ENCODE assay signal across 14 cellular contexts in the genomic region with DNA sequence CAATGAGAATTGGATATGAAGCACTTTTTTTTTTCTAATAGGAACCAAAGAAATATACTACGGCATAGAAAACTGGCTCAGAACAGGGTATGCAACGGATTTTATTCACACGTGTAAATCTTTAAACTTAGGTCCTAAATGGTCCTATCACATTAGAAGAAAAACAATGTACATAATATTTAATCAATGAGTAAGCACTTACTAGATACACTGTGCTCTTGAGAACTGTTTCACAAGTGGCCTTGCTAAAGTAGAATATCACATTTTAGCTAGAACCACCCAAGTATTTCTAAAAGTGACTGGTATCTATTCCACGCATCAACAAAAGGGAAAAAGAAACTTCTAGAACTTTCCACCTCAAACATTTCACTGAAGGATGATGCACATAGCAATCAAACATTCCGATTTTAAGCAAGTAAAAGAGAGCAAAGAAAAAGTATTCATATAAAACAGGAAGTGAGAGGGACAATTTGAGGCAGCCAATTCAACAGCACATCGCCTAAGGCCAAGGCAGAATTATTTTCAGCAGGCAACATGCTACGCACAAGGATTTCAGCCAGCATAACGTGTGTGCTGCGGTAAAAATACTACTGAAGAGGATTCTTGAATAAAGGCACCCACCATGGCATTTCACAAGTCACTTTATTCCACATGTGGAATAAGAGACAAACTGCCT. TPM values are rescaled to one million over a fixed set of nuclear protein-coding genes. Genes with fewer than 3 reads are reported as not detected.
DNase-seq lines count a peak whose midpoint lies in the region; ATAC-seq and TF ChIP-seq lines count a peak whose summit lies in the region.
"Had no signal": no experiment of that assay in that cellular context is flagged by ENCODE, and none has a peak within 500 bp of the region (broad histone marks: within the 10 kb centered on the region; RNA-seq: fewer than 3 reads in every experiment).

No MANE protein-coding gene starts in this region.

- H3K4me2 ChIP-seq in IMR-90 (ENCODE audit: low read depth, low read length) (no peak overlapping the region), mesenchymal stem cell (ENCODE audit: low read length, poor library complexity, severe bottlenecking) (no peak overlapping the region)

- no peak overlapping the region for H3K4ac ChIP-seq in IMR-90 (ENCODE audit: low read depth, low read length)
- H3K4ac ChIP-seq in mesenchymal stem cell (ENCODE audit: low read depth in 1 of 2, low read length in 2 of 2) = no peak overlapping the region

- BruUV-seq in IMR-90 (replicated peaks; lab: Mats Ljungman, UMichigan) = no TSS peak

- H2BK5ac ChIP-seq in IMR-90 (ENCODE audit: low read depth, low read length, poor library complexity, severe bottlenecking) (no peak overlapping the region), mesenchymal stem cell (ENCODE audit: low read depth, low read length, poor library complexity, severe bottlenecking) (no peak overlapping the region)

- H4K5ac ChIP-seq in IMR-90 (ENCODE audit: low read depth, low read length) = no peak overlapping the region

- H2BK120ac ChIP-seq in IMR-90 (ENCODE audit: low read depth, low read length) = no peak overlapping the region
- no peak overlapping the region for H2BK120ac ChIP-seq in mesenchymal stem cell (ENCODE audit: low read depth, low read length)

- DNase-seq in EH (ENCODE audit: low read depth) = peak; percentile 59
- no peak for DNase-seq in IMR-90
- no peak for DNase-seq in brain microvascular endothelial cell
- DNase-seq in mesenchymal stem cell = no peak
- no peak for DNase-seq in activated T-cell treated with anti-CD3 and anti-CD28 coated beads, Interleukin-2, amount 50 U/mL, for 48 hours
- no peak for DNase-seq in mucosa of gallbladder (ENCODE audit: low spot score)
- DNase-seq: activated CD4-positive, CD25-positive, alpha-beta regulatory T cell; mesendoderm; NCI-H1105 treated with DMSO at 0.1 percent for 48 hours; NCI-H2171 treated with DMSO at 0.1 percent for 48 hours; NCI-H748 treated with DMSO at 0.1 percent for 48 hours; T-helper 1 cell had no signal

- no CpG with 5 or more reads among the region's 9 CpGs for WGBS in IMR-90 (ENCODE audit: extremely low coverage in 2 of 2, insufficient read length in 1 of 2), 2 experiments
- 93% methylated on average over 6 of the region's 9 CpGs for WGBS in mesenchymal stem cell

- H3K27ac ChIP-seq in IMR-90 (ENCODE audit: insufficient read depth, low read length) (no peak overlapping the region), brain microvascular endothelial cell (peak overlapping the region; percentile 78), mesenchymal stem cell (ENCODE audit: low read length, poor library complexity, severe bottlenecking) (peak overlapping the region; percentile 46)

- TF ChIP-seq RAD21 in IMR-90 (IDR thresholded peaks at IDR 0.05; ENCODE audit: low read length) = no peak

- H2AK9ac ChIP-seq in IMR-90 (replicated peaks; ENCODE audit: low read depth, low read length, poor library complexity) = no peak overlapping the region

- no peak overlapping the region for H4K8ac ChIP-seq in IMR-90 (ENCODE audit: low read depth in 2 of 2, low read length in 2 of 2)
- H4K8ac ChIP-seq in mesenchymal stem cell (ENCODE audit: low read length) = no peak overlapping the region

- dilution Hi-C loops in IMR-90 (cut with HindIII; ENCODE audit: low sequenced_read_pairs, unreplicated experiment) = no loop called here

- no peaks in the 10 kb centered on the region for H3K36me3 ChIP-seq in IMR-90 (ENCODE audit: control insufficient read depth, insufficient read depth, low read length)
- no peaks in the 10 kb centered on the region for H3K36me3 ChIP-seq in brain microvascular endothelial cell (replicated peaks)
- H3K36me3 ChIP-seq in mesenchymal stem cell (ENCODE audit: control insufficient read depth in 1 of 2, insufficient read depth in 2 of 2, low read depth in 1 of 2, low read length in 2 of 2) = no peaks in the 10 kb centered on the region

- ATAC-seq in IMR-90 (ENCODE audit: low read depth) = no peak
- no peak for ATAC-seq in HG02970 (IDR thresholded peaks at IDR 0.05; ENCODE audit: low FRiP score, unreplicated experiment)
- ATAC-seq in HG03159 (IDR thresholded peaks at IDR 0.05; ENCODE audit: unreplicated experiment) = no peak

- intact Hi-C loops in IMR-90 (cut with micrococcal nuclease) = loop anchor here (5.0 kb wide), 1 partner anchor 43 kb away; no protein-coding TSS in a partner anchor

- H2AK5ac ChIP-seq in IMR-90 (ENCODE audit: low read depth, low read length) (peak overlapping the region; percentile 74), mesenchymal stem cell (ENCODE audit: low read length, severe bottlenecking) (no peak overlapping the region)

- H3K4me1 ChIP-seq in IMR-90 (ENCODE audit: control insufficient read depth, insufficient read depth, low read length) (peaks cover 5% of the 10 kb centered on the region), mesenchymal stem cell (ENCODE audit: control insufficient read depth, insufficient read depth, low read depth, low read length) (peaks cover 25% of the 10 kb centered on the region)

- no peak overlapping the region for H3K4me3 ChIP-seq in IMR-90 (ENCODE audit: insufficient read depth, low read depth, low read length)
- H3K4me3 ChIP-seq in brain microvascular endothelial cell (ENCODE audit: low read depth, low read length) = no peak overlapping the region
- no peak overlapping the region for H3K4me3 ChIP-seq in mesenchymal stem cell (ENCODE audit: insufficient read depth in 1 of 2, low read depth in 1 of 2, low read length in 2 of 2)

- H2AFZ ChIP-seq in IMR-90 (replicated peaks; ENCODE audit: low read length, poor library complexity) = no peak overlapping the region
- no peak overlapping the region for H2AFZ ChIP-seq in mesenchymal stem cell (ENCODE audit: low read depth, low read length)

- H3K9ac ChIP-seq in IMR-90 (ENCODE audit: low read depth, low read length) = no peak overlapping the region
- no peak overlapping the region for H3K9ac ChIP-seq in mesenchymal stem cell (ENCODE audit: low read length)

- H2BK15ac ChIP-seq in IMR-90 (ENCODE audit: low read depth, low read length) = no peak overlapping the region
- H2BK15ac ChIP-seq in mesenchymal stem cell (ENCODE audit: low read depth, poor library complexity, severe bottlenecking) = no peak overlapping the region

- H3K27me3 ChIP-seq in IMR-90 (ENCODE audit: control insufficient read depth, insufficient read depth, low read length) = no peaks in the 10 kb centered on the region
- no peaks in the 10 kb centered on the region for H3K27me3 ChIP-seq in brain microvascular endothelial cell (replicated peaks)
- no peaks in the 10 kb centered on the region for H3K27me3 ChIP-seq in mesenchymal stem cell (ENCODE audit: control insufficient read depth in 1 of 2, insufficient read depth in 1 of 2, low read length in 2 of 2)

- H3K56ac ChIP-seq in IMR-90 (ENCODE audit: extremely low read depth, insufficient read depth, low read length) = no peak overlapping the region

- no peak overlapping the region for H3K18ac ChIP-seq in IMR-90 (ENCODE audit: low read depth, low read length)
- H3K18ac ChIP-seq in mesenchymal stem cell (ENCODE audit: low read depth in 1 of 2, low read length in 2 of 2) = peak overlapping the region in 1 of 2 experiments; percentile 23

- peaks cover 6% of the 10 kb centered on the region; the same call in 1 of the 2 replicates for H4K20me1 ChIP-seq in IMR-90 (ENCODE audit: insufficient read depth, low read length)

- H2BK12ac ChIP-seq in mesenchymal stem cell (ENCODE audit: low read length in 2 of 2) = peak overlapping the region in 1 of 2 experiments; percentile 38

- H2BK20ac ChIP-seq in IMR-90 (ENCODE audit: low read depth, low read length) = no peak overlapping the region; the same call in 1 of the 2 replicates

- no peak overlapping the region for H4K91ac ChIP-seq in IMR-90 (ENCODE audit: insufficient read depth, low read depth, low read length)
- no peak overlapping the region for H4K91ac ChIP-seq in mesenchymal stem cell (ENCODE audit: low read length)

- TF ChIP-seq POLR2A in IMR-90 (IDR thresholded peaks at IDR 0.05; ENCODE audit: low read depth, low read length) = no peak

- CTCF ChIA-PET in IMR-90 (lab: Yijun Ruan, JAX) = no interaction called here

- H3K9me3 ChIP-seq in IMR-90 (ENCODE audit: control insufficient read depth, insufficient read depth, low read length) = no peaks in the 10 kb centered on the region
- no peaks in the 10 kb centered on the region for H3K9me3 ChIP-seq in mesenchymal stem cell (ENCODE audit: control insufficient read depth, low read length)

- H3K14ac ChIP-seq in IMR-90 (replicated peaks; ENCODE audit: low read depth, low read length) (no peak overlapping the region; the same call in 1 of the 2 replicates), mesenchymal stem cell (ENCODE audit: low read length in 2 of 2) (no peak overlapping the region)

- POLR2A ChIA-PET in IMR-90 (lab: Charles Lee; ENCODE audit: unreplicated experiment) = interaction anchor here (0.6 kb wide), 1 partner anchor 14 kb away, joined by 3 read pairs; no protein-coding TSS in a partner anchor

- TF ChIP-seq CTCF in IMR-90 (conservative IDR thresholded peaks at IDR 0.05; ENCODE audit: low read depth, low read length) (no peak), brain microvascular endothelial cell (IDR thresholded peaks at IDR 0.05; ENCODE audit: low read depth, low read length, missing control alignments) (no peak)

- H3K23ac ChIP-seq in IMR-90 (ENCODE audit: low read depth, low read length) (no peak overlapping the region), mesenchymal stem cell (ENCODE audit: low read length in 2 of 2) (no peak overlapping the region)

- H3K79me1 ChIP-seq in IMR-90 (ENCODE audit: low read depth in 1 of 2, low read length in 2 of 2) (peaks cover 14 to 70% of the 10 kb centered on the region in 2 experiments), mesenchymal stem cell (replicated peaks; ENCODE audit: low read length, poor library complexity, severe bottlenecking) (no peaks in the 10 kb centered on the region)

- H3K9me1 ChIP-seq in IMR-90 (ENCODE audit: insufficient read depth, low read length) = 0 out of 2 replicates have a peak, but pooled peaks cover 3% of the 10 kb centered on the region

- in situ Hi-C loops in IMR-90 (cut with MboI; ENCODE audit: low sequenced_read_pairs) = no loop called here
- in situ Hi-C loops in brain microvascular endothelial cell (cut with HindIII; ENCODE audit: low pct_ligation_motif_present, low sequenced_read_pairs) = no loop called here

TF ChIP-seq in IMR-90, 13 proteins besides CTCF, POLR2A, EP300 and RAD21 (continues in another document):
- TF ChIP-seq SMC3 (IDR thresholded peaks at IDR 0.05; ENCODE audit: low read depth, low read length) = no peak
- TF ChIP-seq MXI1 (IDR thresholded peaks at IDR 0.05; ENCODE audit: borderline replicate concordance, low read depth, low read length) = no peak
- no peak for TF ChIP-seq CHD1 (IDR thresholded peaks at IDR 0.05; ENCODE audit: low read depth, low read length)
- TF ChIP-seq NFE2L2 (IDR thresholded peaks at IDR 0.05; ENCODE audit: low read depth, low read length) = no peak
- TF ChIP-seq FOS (IDR thresholded peaks at IDR 0.05; ENCODE audit: low read depth, low read length) = no peak

RNA-seq across cellular contexts. Expression of a gene that starts 55.8 kb away (rescaled TPM):
- total RNA-seq in IMR-90 (2012; rRNA removed) (34.2 and 37.5 TPM in 2 replicates), mucosa of gallbladder (39.6 TPM)
- 13.1 and 14.6 TPM in 2 replicates for polyA plus RNA-seq in IMR-90 (2012; rRNA removed)
- polyA plus RNA-seq in IMR-90 (2012; cell fraction: cytosol; rRNA removed) = 4.0 and 6.2 TPM in 2 replicates
- polyA plus RNA-seq in IMR-90 (2012; cell fraction: nucleus; rRNA removed; ENCODE audit: low replicate concordance) = 4.2 and 32.9 TPM in 2 replicates
- 37.3 TPM for polyA plus RNA-seq in mesenchymal stem cell (2013, experiment 1 of 2)
- 35.9 TPM for polyA plus RNA-seq in mesenchymal stem cell (2013, experiment 2 of 2)
